In genomic region chr3:27462228-27462627, GRCh38 we compare ENCODE assay signal across 22 cellular contexts.
"Had no signal": no experiment of that assay in that cellular context is flagged by ENCODE, and none has a peak within 500 bp of the region (broad histone marks: within the 10 kb centered on the region; RNA-seq: fewer than 3 reads in every experiment).

No MANE protein-coding gene starts in this region.

- H3K4me2 ChIP-seq: hepatocyte had no signal

- H3K9me3 Mint-ChIP-seq: effector memory CD8-positive, alpha-beta T cell; natural killer cell treated with Interleukin-12 subunit alpha and Interleukin-12 subunit beta and Interleukin-15 and Interleukin-18, amount 100 ng/mL, for 72 hours; stimulated activated effector memory CD8-positive, alpha-beta T cell treated with anti-CD3 and anti-CD28 coated beads, Interleukin-12 subunit alpha, Interleukin-12 subunit beta, amount 100 ng/mL, for 72 hours; stimulated activated naive CD8-positive, alpha-beta T cell treated with anti-CD3 and anti-CD28 coated beads, Interleukin-15, Interleukin-2, amounts not matched to agents 100 ng/mL and 50 ng/mL, for 24 hours had no signal

- H2AFZ ChIP-seq: hepatocyte had no signal

- H3K27me3 Mint-ChIP-seq: effector memory CD8-positive, alpha-beta T cell; natural killer cell treated with Interleukin-12 subunit alpha and Interleukin-12 subunit beta and Interleukin-15 and Interleukin-18, amount 100 ng/mL, for 72 hours; stimulated activated naive CD8-positive, alpha-beta T cell treated with anti-CD3 and anti-CD28 coated beads, Interleukin-15, Interleukin-2, amounts not matched to agents 100 ng/mL and 50 ng/mL, for 24 hours had no signal

- H3K36me3 Mint-ChIP-seq: natural killer cell treated with Interleukin-12 subunit alpha and Interleukin-12 subunit beta and Interleukin-15 and Interleukin-18, amount 100 ng/mL, for 72 hours had no signal

- H3K4me1 ChIP-seq: right lobe of liver, uterus had no signal

- H3K4me3 Mint-ChIP-seq: effector memory CD8-positive, alpha-beta T cell; natural killer cell treated with Interleukin-12 subunit alpha and Interleukin-12 subunit beta and Interleukin-15 and Interleukin-18, amount 100 ng/mL, for 72 hours; stimulated activated effector memory CD8-positive, alpha-beta T cell treated with anti-CD3 and anti-CD28 coated beads, Interleukin-12 subunit alpha, Interleukin-12 subunit beta, amount 100 ng/mL, for 72 hours; stimulated activated naive CD8-positive, alpha-beta T cell treated with anti-CD3 and anti-CD28 coated beads, Interleukin-15, Interleukin-2, amounts not matched to agents 100 ng/mL and 50 ng/mL, for 24 hours had no signal

- ATAC-seq: effector memory CD8-positive, alpha-beta T cell; left colon; left ventricle myocardium superior; natural killer cell treated with Interleukin-12 subunit alpha and Interleukin-12 subunit beta and Interleukin-15 and Interleukin-18, amount 100 ng/mL, for 72 hours; pancreas; psoas muscle; right lobe of liver; stimulated activated effector memory CD8-positive, alpha-beta T cell treated with anti-CD3 and anti-CD28 coated beads, Interleukin-12 subunit alpha, Interleukin-12 subunit beta, amount 100 ng/mL, for 72 hours had no signal

- H3K27me3 ChIP-seq: hepatocyte, pancreas, right lobe of liver, tibial artery, upper lobe of left lung, uterus had no signal

- H3K9me3 ChIP-seq: pancreas, psoas muscle, right lobe of liver, tibial artery, upper lobe of left lung, uterus had no signal

- H3K27ac Mint-ChIP-seq: natural killer cell treated with Interleukin-12 subunit alpha and Interleukin-12 subunit beta and Interleukin-15 and Interleukin-18, amount 100 ng/mL, for 72 hours; stimulated activated effector memory CD8-positive, alpha-beta T cell treated with anti-CD3 and anti-CD28 coated beads, Interleukin-12 subunit alpha, Interleukin-12 subunit beta, amount 100 ng/mL, for 72 hours; stimulated activated naive CD8-positive, alpha-beta T cell treated with anti-CD3 and anti-CD28 coated beads, Interleukin-15, Interleukin-2, amounts not matched to agents 100 ng/mL and 50 ng/mL, for 24 hours had no signal

- H3K27ac ChIP-seq: hepatocyte, pancreas, psoas muscle, right lobe of liver, tibial artery, upper lobe of left lung, uterus had no signal

- DNase-seq: effector memory CD8-positive, alpha-beta T cell; erythroblast; foreskin melanocyte; head of caudate nucleus; left colon; left ventricle myocardium superior; mesenchymal stem cell; midbrain; occipital lobe; pancreas; psoas muscle; retina; right lobe of liver; stimulated activated CD4-positive, alpha-beta T cell treated with anti-CD3 and anti-CD28 coated beads, Interleukin-4, amount 100 ng/mL, for 1 hour; stimulated activated CD8-positive, alpha-beta memory T cell treated with anti-CD3 and anti-CD28 coated beads, Interleukin-4, amount 100 ng/mL, for 48 hours; tibial artery; upper lobe of left lung; uterus had no signal
